In genomic region chr7:5296627-5297226, GRCh38 we compare ENCODE assay signal across 2 cellular contexts.
TF ChIP-seq lines count a peak whose summit lies in the region.

No MANE protein-coding gene starts in this region.

TF ChIP-seq in SK-N-SH, 30 proteins besides CTCF, POLR2A, EP300 and RAD21 (continued from another document):
- TF ChIP-seq REST (IDR thresholded peaks at IDR 0.05; ENCODE audit: low read depth, low read length) (no peak), RCOR1 (IDR thresholded peaks at IDR 0.05; ENCODE audit: low read length) (no peak), RXRA (IDR thresholded peaks at IDR 0.05; ENCODE audit: borderline replicate concordance, low read depth) (no peak)
TF ChIP-seq in SK-N-SH: peak in this region for 0.

TF ChIP-seq in SK-N-SH treated with all-trans-retinoic acid at 6 μM for 48 hours, 23 proteins besides CTCF, POLR2A, EP300 and RAD21 (continued from another document):
- TF ChIP-seq CREB5 (CRISPR knock-in tag; IDR thresholded peaks at IDR 0.05; ENCODE audit: low read depth) (no peak), RARB (CRISPR knock-in tag; IDR thresholded peaks at IDR 0.05) (no peak), ARNTL (CRISPR knock-in tag; IDR thresholded peaks at IDR 0.05; ENCODE audit: borderline replicate concordance, low read depth) (no peak), ZNF70 (CRISPR knock-in tag; IDR thresholded peaks at IDR 0.05) (no peak), TCF4 (CRISPR knock-in tag; IDR thresholded peaks at IDR 0.05; ENCODE audit: borderline replicate concordance) (no peak), PATZ1 (CRISPR knock-in tag; IDR thresholded peaks at IDR 0.05; ENCODE audit: borderline replicate concordance) (no peak), ZFP3 (CRISPR knock-in tag; IDR thresholded peaks at IDR 0.05) (no peak), BACH2 (CRISPR knock-in tag; IDR thresholded peaks at IDR 0.05; ENCODE audit: borderline replicate concordance) (no peak), CSRNP3 (CRISPR knock-in tag; IDR thresholded peaks at IDR 0.05) (no peak), PPARA (CRISPR knock-in tag; IDR thresholded peaks at IDR 0.05; ENCODE audit: borderline replicate concordance) (no peak), SNAI2 (CRISPR knock-in tag; IDR thresholded peaks at IDR 0.05) (no peak), OSR1 (CRISPR knock-in tag; IDR thresholded peaks at IDR 0.05) (no peak), ZFP30 (CRISPR knock-in tag; IDR thresholded peaks at IDR 0.05) (no peak), ZC3H10 (CRISPR knock-in tag; IDR thresholded peaks at IDR 0.05) (no peak), POU6F1 (CRISPR knock-in tag; IDR thresholded peaks at IDR 0.05; ENCODE audit: borderline replicate concordance, low read depth) (no peak), CSDC2 (CRISPR knock-in tag; IDR thresholded peaks at IDR 0.05) (no peak), ISL1 (CRISPR knock-in tag; IDR thresholded peaks at IDR 0.05) (no peak), ZNF565 (CRISPR knock-in tag; conservative IDR thresholded peaks at IDR 0.05; ENCODE audit: low read depth) (no peak)
